33 cellular contexts compared by ENCODE assay signal in genomic region chr7:85167636-85168035, GRCh38. TPM values are rescaled to one million over a fixed set of nuclear protein-coding genes. Genes with fewer than 3 reads are reported as not detected.
"Had no signal": no experiment of that assay in that cellular context is flagged by ENCODE, and none has a peak within 500 bp of the region (broad histone marks: within the 10 kb centered on the region; RNA-seq: fewer than 3 reads in every experiment).

No MANE protein-coding gene starts in this region.

- H3K27ac ChIP-seq: body of pancreas, esophagus muscularis mucosa had no signal

- H3K4me1 ChIP-seq: body of pancreas had no signal

- H3K27me3 ChIP-seq: body of pancreas, esophagus muscularis mucosa had no signal

- H3K9me3 ChIP-seq: body of pancreas, esophagus muscularis mucosa had no signal

- DNase-seq: activated CD4-positive, alpha-beta memory T cell treated with anti-CD3 and anti-CD28 coated beads for 36 hours; activated CD4-positive, alpha-beta T cell treated with anti-CD3 and anti-CD28 coated beads for 36 hours; activated CD4-positive, alpha-beta T cell treated with anti-CD3 and anti-CD28 coated beads, Interleukin-2, amount 10 ng/mL, durations not matched to agents 24 days and 14 days; activated CD4-positive, CD25-positive, alpha-beta regulatory T cell; activated CD4-positive, CD25-positive, alpha-beta regulatory T cell treated with anti-CD3 and anti-CD28 coated beads, Interleukin-2, amount 50 U/mL, for 72 hours; activated CD8-positive, alpha-beta memory T cell treated with anti-CD3 and anti-CD28 coated beads, Interleukin-2, amount 10 ng/mL, durations not matched to agents 7 days and 5 days; activated CD8-positive, alpha-beta memory T cell treated with anti-CD3 and anti-CD28 coated beads, Interleukin-2, amount 50 U/mL, for 4 hours; activated CD8-positive, alpha-beta T cell treated with anti-CD3 and anti-CD28 coated beads, Interleukin-2, amount 10 ng/mL, durations not matched to agents 7 days and 5 days; activated gamma-delta T cell; activated naive CD4-positive, alpha-beta T cell; activated naive CD4-positive, alpha-beta T cell treated with anti-CD3 and anti-CD28 coated beads, Interleukin-2, amount 10 ng/mL, durations not matched to agents 7 days and 5 days; activated naive CD8-positive, alpha-beta T cell treated with anti-CD3 and anti-CD28 coated beads, Interleukin-2, amount 10 ng/mL, durations not matched to agents 7 days and 5 days; activated T-cell treated with anti-CD3 and anti-CD28 coated beads, Interleukin-2, amount 50 U/mL, for 1 hour; activated T-cell treated with anti-CD3 and anti-CD28 coated beads, Interleukin-2, amount 50 U/mL, for 48 hours; amniotic stem cell; anterior cingulate cortex; body of pancreas; caudate nucleus; cortex of kidney; dermis blood vessel endothelial cell; effector CD8-positive, alpha-beta T cell; erythroblast; head of caudate nucleus; T-helper 2 cell had no signal

- H3K36me3 Mint-ChIP-seq: activated CD4-positive, alpha-beta memory T cell treated with anti-CD3 and anti-CD28 coated beads for 36 hours; activated CD8-positive, alpha-beta memory T cell treated with anti-CD3 and anti-CD28 coated beads, Interleukin-2, amount 10 ng/mL, durations not matched to agents 7 days and 5 days; activated naive CD4-positive, alpha-beta T cell treated with anti-CD3 and anti-CD28 coated beads, Interleukin-2, amount 10 ng/mL, durations not matched to agents 7 days and 5 days; activated naive CD4-positive, alpha-beta T cell treated with anti-CD3 and anti-CD28 coated beads, Interleukin-2, amount 50 U/mL, for 72 hours; activated naive CD8-positive, alpha-beta T cell treated with anti-CD3 and anti-CD28 coated beads, Interleukin-2, amount 10 ng/mL, durations not matched to agents 7 days and 5 days had no signal

- ATAC-seq: activated CD4-positive, alpha-beta T cell treated with anti-CD3 and anti-CD28 coated beads for 36 hours; activated CD8-positive, alpha-beta memory T cell treated with anti-CD3 and anti-CD28 coated beads, Interleukin-2, amount 10 ng/mL, durations not matched to agents 7 days and 5 days; activated CD8-positive, alpha-beta T cell treated with anti-CD3 and anti-CD28 coated beads, Interleukin-2, amount 10 ng/mL, durations not matched to agents 7 days and 5 days; activated naive CD4-positive, alpha-beta T cell treated with anti-CD3 and anti-CD28 coated beads, Interleukin-2, amount 50 U/mL, for 72 hours; body of pancreas had no signal

- H3K36me3 ChIP-seq: esophagus muscularis mucosa had no signal

- H3K9me3 Mint-ChIP-seq: activated CD4-positive, alpha-beta memory T cell treated with anti-CD3 and anti-CD28 coated beads for 36 hours; activated CD4-positive, alpha-beta T cell treated with anti-CD3 and anti-CD28 coated beads, Interleukin-2, amount 10 ng/mL, durations not matched to agents 24 days and 14 days; activated naive CD4-positive, alpha-beta T cell treated with anti-CD3 and anti-CD28 coated beads, Interleukin-2, amount 10 ng/mL, durations not matched to agents 7 days and 5 days; activated naive CD8-positive, alpha-beta T cell treated with anti-CD3 and anti-CD28 coated beads, Interleukin-2, amount 10 ng/mL, durations not matched to agents 7 days and 5 days; activated T-helper 1 cell treated with anti-CD3 and anti-CD28 coated beads, Interleukin-12 subunit alpha, Interleukin-12 subunit beta, Interleukin-2, Interleukin-4 antibody, amounts not matched to agents 30 ng/mL and 10 ng/mL and 1 ng/mL, durations not matched to agents 14 hours and 24 hours and 36 hours; activated T-helper 2 cell treated with anti-CD3 and anti-CD28 coated beads, Interferon-gamma antibody, Interleukin-2, Interleukin-4, amounts not matched to agents 10 μg/mL and 5 μg/mL and 100 μg/mL, durations not matched to agents 14 hours and 24 hours and 36 hours had no signal

- H3K4me3 ChIP-seq: body of pancreas, esophagus muscularis mucosa had no signal

- H3K27me3 Mint-ChIP-seq: activated CD4-positive, alpha-beta memory T cell treated with anti-CD3 and anti-CD28 coated beads for 36 hours; activated CD4-positive, alpha-beta T cell treated with anti-CD3 and anti-CD28 coated beads for 36 hours; activated CD4-positive, alpha-beta T cell treated with anti-CD3 and anti-CD28 coated beads, Interleukin-2, amount 10 ng/mL, durations not matched to agents 24 days and 14 days; activated CD8-positive, alpha-beta memory T cell treated with anti-CD3 and anti-CD28 coated beads, Interleukin-2, amount 10 ng/mL, durations not matched to agents 7 days and 5 days; activated naive CD4-positive, alpha-beta T cell treated with anti-CD3 and anti-CD28 coated beads, Interleukin-2, amount 10 ng/mL, durations not matched to agents 7 days and 5 days; activated naive CD8-positive, alpha-beta T cell treated with anti-CD3 and anti-CD28 coated beads, Interleukin-2, amount 10 ng/mL, durations not matched to agents 7 days and 5 days had no signal

- FAIRE-seq: colon, endometrium, frontal cortex had no signal

- H3K4me1 Mint-ChIP-seq: activated CD4-positive, alpha-beta T cell treated with anti-CD3 and anti-CD28 coated beads for 36 hours; activated CD4-positive, alpha-beta T cell treated with anti-CD3 and anti-CD28 coated beads, Interleukin-2, amount 10 ng/mL, durations not matched to agents 24 days and 14 days; activated CD8-positive, alpha-beta memory T cell treated with anti-CD3 and anti-CD28 coated beads, Interleukin-2, amount 10 ng/mL, durations not matched to agents 7 days and 5 days; activated naive CD4-positive, alpha-beta T cell treated with anti-CD3 and anti-CD28 coated beads, Interleukin-2, amount 10 ng/mL, durations not matched to agents 7 days and 5 days; activated naive CD8-positive, alpha-beta T cell treated with anti-CD3 and anti-CD28 coated beads, Interleukin-2, amount 10 ng/mL, durations not matched to agents 7 days and 5 days had no signal

- H3K27ac Mint-ChIP-seq: activated CD4-positive, alpha-beta memory T cell treated with anti-CD3 and anti-CD28 coated beads for 36 hours; activated CD4-positive, alpha-beta T cell treated with anti-CD3 and anti-CD28 coated beads for 36 hours; activated CD4-positive, alpha-beta T cell treated with anti-CD3 and anti-CD28 coated beads, Interleukin-2, amount 10 ng/mL, durations not matched to agents 24 days and 14 days; activated CD8-positive, alpha-beta memory T cell treated with anti-CD3 and anti-CD28 coated beads, Interleukin-2, amount 10 ng/mL, durations not matched to agents 7 days and 5 days; activated CD8-positive, alpha-beta T cell treated with anti-CD3 and anti-CD28 coated beads, Interleukin-2, amount 10 ng/mL, durations not matched to agents 7 days and 5 days; activated naive CD4-positive, alpha-beta T cell treated with anti-CD3 and anti-CD28 coated beads, Interleukin-2, amount 10 ng/mL, durations not matched to agents 7 days and 5 days; activated naive CD4-positive, alpha-beta T cell treated with anti-CD3 and anti-CD28 coated beads, Interleukin-2, amount 50 U/mL, for 72 hours; activated naive CD8-positive, alpha-beta T cell treated with anti-CD3 and anti-CD28 coated beads, Interleukin-2, amount 10 ng/mL, durations not matched to agents 7 days and 5 days; activated T-helper 1 cell treated with anti-CD3 and anti-CD28 coated beads, Interleukin-12 subunit alpha, Interleukin-12 subunit beta, Interleukin-2, Interleukin-4 antibody, amounts not matched to agents 30 ng/mL and 10 ng/mL and 1 ng/mL, durations not matched to agents 14 hours and 24 hours and 36 hours; activated T-helper 2 cell treated with anti-CD3 and anti-CD28 coated beads, Interferon-gamma antibody, Interleukin-2, Interleukin-4, amounts not matched to agents 10 μg/mL and 5 μg/mL and 100 μg/mL, durations not matched to agents 14 hours and 24 hours and 36 hours had no signal

- H3K4me3 Mint-ChIP-seq: activated CD4-positive, alpha-beta memory T cell treated with anti-CD3 and anti-CD28 coated beads for 36 hours; activated CD4-positive, alpha-beta T cell treated with anti-CD3 and anti-CD28 coated beads for 36 hours; activated CD4-positive, alpha-beta T cell treated with anti-CD3 and anti-CD28 coated beads, Interleukin-2, amount 10 ng/mL, durations not matched to agents 24 days and 14 days; activated CD8-positive, alpha-beta memory T cell treated with anti-CD3 and anti-CD28 coated beads, Interleukin-2, amount 10 ng/mL, durations not matched to agents 7 days and 5 days; activated CD8-positive, alpha-beta T cell treated with anti-CD3 and anti-CD28 coated beads, Interleukin-2, amount 10 ng/mL, durations not matched to agents 7 days and 5 days; activated naive CD4-positive, alpha-beta T cell treated with anti-CD3 and anti-CD28 coated beads, Interleukin-2, amount 10 ng/mL, durations not matched to agents 7 days and 5 days; activated naive CD8-positive, alpha-beta T cell treated with anti-CD3 and anti-CD28 coated beads, Interleukin-2, amount 10 ng/mL, durations not matched to agents 7 days and 5 days; activated T-helper 1 cell treated with anti-CD3 and anti-CD28 coated beads, Interleukin-12 subunit alpha, Interleukin-12 subunit beta, Interleukin-2, Interleukin-4 antibody, amounts not matched to agents 30 ng/mL and 10 ng/mL and 1 ng/mL, durations not matched to agents 14 hours and 24 hours and 36 hours had no signal

RNA-seq across cellular contexts. Expression of gene SEMA3D, which starts 19.2 kb away (rescaled TPM):
- total RNA-seq: activated CD4-positive, alpha-beta memory T cell treated with anti-CD3 and anti-CD28 coated beads for 36 hours; activated CD4-positive, alpha-beta T cell treated with anti-CD3 and anti-CD28 coated beads for 36 hours; activated CD8-positive, alpha-beta memory T cell treated with anti-CD3 and anti-CD28 coated beads for 36 hours; activated CD8-positive, alpha-beta memory T cell treated with anti-CD3 and anti-CD28 coated beads, Interleukin-2, amount 10 ng/mL, durations not matched to agents 7 days and 5 days; activated CD8-positive, alpha-beta T cell treated with anti-CD3 and anti-CD28 coated beads, Interleukin-2, amount 10 ng/mL, durations not matched to agents 7 days and 5 days; activated naive CD4-positive, alpha-beta T cell treated with anti-CD3 and anti-CD28 coated beads, Interleukin-2, amount 50 U/mL, for 72 hours; activated naive CD8-positive, alpha-beta T cell treated with anti-CD3 and anti-CD28 coated beads, Interleukin-2, amount 10 ng/mL, durations not matched to agents 7 days and 5 days; T-helper 1 cell treated with Interleukin-12 subunit alpha and Interleukin-12 subunit beta and Interleukin-4 antibody, amounts not matched to agents 30 ng/mL and 1 ng/mL, for 36 hours had no signal
